9 cellular contexts compared by ENCODE assay signal in genomic region chr3:35908366-35909232, GRCh38.
DNase-seq lines count a peak whose midpoint lies in the region; ATAC-seq and TF ChIP-seq lines count a peak whose summit lies in the region.
"Had no signal": no experiment of that assay in that cellular context is flagged by ENCODE, and none has a peak within 500 bp of the region (broad histone marks: within the 10 kb centered on the region; RNA-seq: fewer than 3 reads in every experiment).

No MANE protein-coding gene starts in this region.

- H3K4me2 ChIP-seq in OCI-LY3 (ENCODE audit: low read length), result no peak overlapping the region

- no peak overlapping the region for H2AFZ ChIP-seq in OCI-LY3 (ENCODE audit: low read depth, low read length)

- H3K27ac ChIP-seq in OCI-LY3 (ENCODE audit: low read length), result no peak overlapping the region

- no peaks in the 10 kb centered on the region for H3K27me3 Mint-ChIP-seq in progenitor cell of endocrine pancreas
- H3K27me3 Mint-ChIP-seq: activated naive CD4-positive, alpha-beta T cell treated with anti-CD3 and anti-CD28 coated beads, Interleukin-2, amount 50 U/mL, for 24 hours had no signal

- no peak overlapping the region for H3K4me3 ChIP-seq in OCI-LY3 (ENCODE audit: low read length)

- H3K4me3 Mint-ChIP-seq in progenitor cell of endocrine pancreas (ENCODE audit: low read depth), result no peak overlapping the region
- H3K4me3 Mint-ChIP-seq: activated naive CD4-positive, alpha-beta T cell treated with anti-CD3 and anti-CD28 coated beads, Interleukin-2, amount 50 U/mL, for 24 hours had no signal

- no peak overlapping the region for H3K9ac ChIP-seq in OCI-LY3 (ENCODE audit: low read length)

- DNase-seq in DMS 273 treated with DMSO at 0.1 percent for 48 hours (lab: John Stamatoyannopoulos, UW) (peak; percentile 17), HS-5 (ENCODE audit: low read depth) (peak; percentile 29), head of caudate nucleus (peak; percentile 61 to 95 (median 84)), progenitor cell of endocrine pancreas (ENCODE audit: low spot score, unreplicated experiment) (peak; percentile 48)
- DNase-seq in activated T-helper 9 cell treated with anti-CD3 and anti-CD28 coated beads, Interleukin-2, amount 50 U/mL, for 16 hours (ENCODE audit: low read depth), result peak; percentile 2

- H3K9me3 ChIP-seq in OCI-LY3 (ENCODE audit: insufficient read depth, low read length), result no peaks in the 10 kb centered on the region

- no peaks in the 10 kb centered on the region for H3K27me3 ChIP-seq in OCI-LY3 (ENCODE audit: low read depth, low read length)

- peak; percentile 91 for TF ChIP-seq CTCF in OCI-LY3 (IDR thresholded peaks at IDR 0.05; ENCODE audit: low read depth, low read length)
- peak; percentile 88 for TF ChIP-seq CTCF in progenitor cell of endocrine pancreas (IDR thresholded peaks at IDR 0.05; ENCODE audit: unreplicated experiment)

- no peak overlapping the region for H3K27ac Mint-ChIP-seq in progenitor cell of endocrine pancreas
- H3K27ac Mint-ChIP-seq: activated naive CD4-positive, alpha-beta T cell treated with anti-CD3 and anti-CD28 coated beads, Interleukin-2, amount 50 U/mL, for 24 hours had no signal

- peak; percentile 88 for ATAC-seq in GM19452 (IDR thresholded peaks at IDR 0.05; ENCODE audit: unreplicated experiment)
- ATAC-seq in GM19023 (IDR thresholded peaks at IDR 0.05; ENCODE audit: unreplicated experiment), result no peak

- no peaks in the 10 kb centered on the region for H3K4me1 Mint-ChIP-seq in progenitor cell of endocrine pancreas (ENCODE audit: low read depth)
- H3K4me1 Mint-ChIP-seq: activated naive CD4-positive, alpha-beta T cell treated with anti-CD3 and anti-CD28 coated beads, Interleukin-2, amount 50 U/mL, for 24 hours had no signal

- 0 out of 2 replicates have a peak, but pooled peaks cover 2% of the 10 kb centered on the region for H3K4me1 ChIP-seq in OCI-LY3 (ENCODE audit: low read length)

- no peaks in the 10 kb centered on the region for H3K36me3 ChIP-seq in OCI-LY3 (replicated peaks; ENCODE audit: low read depth, low read length)

- H3K79me2 ChIP-seq in OCI-LY3 (ENCODE audit: low read length), result no peaks in the 10 kb centered on the region

- H3K36me3 Mint-ChIP-seq in progenitor cell of endocrine pancreas (ENCODE audit: insufficient read depth), result no peaks in the 10 kb centered on the region
- H3K36me3 Mint-ChIP-seq: activated naive CD4-positive, alpha-beta T cell treated with anti-CD3 and anti-CD28 coated beads, Interleukin-2, amount 50 U/mL, for 24 hours had no signal

- no peaks in the 10 kb centered on the region for H4K20me1 ChIP-seq in OCI-LY3 (ENCODE audit: insufficient read depth, low read length)

- H3K9me3 Mint-ChIP-seq in progenitor cell of endocrine pancreas (ENCODE audit: low read depth), result peaks cover 6% of the 10 kb centered on the region
- H3K9me3 Mint-ChIP-seq: activated naive CD4-positive, alpha-beta T cell treated with anti-CD3 and anti-CD28 coated beads, Interleukin-2, amount 50 U/mL, for 24 hours had no signal

- intact Hi-C loops in head of caudate nucleus (cut with DNase I), result no loop called here

Comparison
In these comparisons a context has a peak if more than half of its experiments do, and no peak if none do; other contexts are left out.
1. DNase-seq: peak in every context shown above with its lines; median percentile 84 in head of caudate nucleus; 48 in progenitor cell of endocrine pancreas; 29 in HS-5; 17 in DMS 273 treated with DMSO at 0.1 percent for 48 hours; 2 in activated T-helper 9 cell treated with anti-CD3 and anti-CD28 coated beads, Interleukin-2, amount 50 U/mL, for 16 hours.